In the genomic region with DNA sequence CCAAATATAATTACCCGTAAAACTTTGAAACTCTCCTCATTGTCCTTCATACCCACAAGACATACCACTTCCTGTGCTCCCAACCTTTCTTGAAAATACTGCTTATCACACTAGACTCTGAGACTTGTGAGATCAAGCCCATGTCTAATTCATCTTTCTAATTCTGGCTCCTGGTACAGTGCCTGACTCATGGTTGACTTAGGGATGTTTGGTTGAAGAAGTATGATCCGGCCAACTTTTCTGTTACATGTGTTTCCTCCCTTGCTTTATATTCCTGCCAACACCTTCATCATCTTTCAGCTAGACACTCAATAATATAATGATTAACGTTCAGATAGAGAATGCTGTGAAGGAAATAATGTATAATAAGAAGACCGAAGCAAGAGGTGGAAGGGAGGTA, we compare ENCODE assay signal across 35 cellular contexts.
"Had no signal": no experiment of that assay in that cellular context is flagged by ENCODE, and none has a peak within 500 bp of the region (broad histone marks: within the 10 kb centered on the region; RNA-seq: fewer than 3 reads in every experiment).

No MANE protein-coding gene starts in this region.

- H3K27ac Mint-ChIP-seq: activated CD4-positive, alpha-beta memory T cell treated with anti-CD3 and anti-CD28 coated beads, Interleukin-2, amount 10 ng/mL, durations not matched to agents 7 days and 5 days; activated CD4-positive, alpha-beta T cell treated with anti-CD3 and anti-CD28 coated beads for 36 hours; activated CD4-positive, alpha-beta T cell treated with anti-CD3 and anti-CD28 coated beads, Interleukin-2, amount 10 ng/mL, durations not matched to agents 7 days and 5 days; activated CD8-positive, alpha-beta memory T cell treated with anti-CD3 and anti-CD28 coated beads, Interleukin-2, amount 10 ng/mL, durations not matched to agents 7 days and 5 days; activated CD8-positive, alpha-beta T cell treated with anti-CD3 and anti-CD28 coated beads, Interleukin-2, amount 10 ng/mL, durations not matched to agents 7 days and 5 days; activated naive CD4-positive, alpha-beta T cell treated with anti-CD3 and anti-CD28 coated beads, Interleukin-2, amount 10 ng/mL, durations not matched to agents 7 days and 5 days; activated naive CD4-positive, alpha-beta T cell treated with anti-CD3 and anti-CD28 coated beads, Interleukin-2, amount 50 U/mL, for 24 hours; activated naive CD8-positive, alpha-beta T cell; activated naive CD8-positive, alpha-beta T cell treated with anti-CD3 and anti-CD28 coated beads, Interleukin-2, amount 10 ng/mL, durations not matched to agents 7 days and 5 days; activated naive CD8-positive, alpha-beta T cell treated with anti-CD3 and anti-CD28 coated beads, Interleukin-2, amount 50 U/mL, for 24 hours; activated T-cell treated with anti-CD3 and anti-CD28 coated beads, Interleukin-2, amount 50 U/mL, for 24 hours; activated T-helper 2 cell treated with anti-CD3 and anti-CD28 coated beads, Interferon-gamma antibody, Interleukin-2, Interleukin-4, amounts not matched to agents 10 μg/mL and 5 μg/mL and 100 μg/mL, durations not matched to agents 14 hours and 24 hours and 36 hours; brain; T-helper 1 cell treated with Interleukin-12 subunit alpha and Interleukin-12 subunit beta and Interleukin-4 antibody, amounts not matched to agents 30 μg/mL and 1 μg/mL, for 36 hours; T-helper 2 cell treated with Interferon-gamma antibody and Interleukin-4, amounts not matched to agents 5 μg/mL and 100 μg/mL, for 36 hours; WTC11 had no signal

- H3K4me1 Mint-ChIP-seq: activated CD4-positive, alpha-beta memory T cell treated with anti-CD3 and anti-CD28 coated beads, Interleukin-2, amount 10 ng/mL, durations not matched to agents 7 days and 5 days; activated CD4-positive, alpha-beta T cell treated with anti-CD3 and anti-CD28 coated beads for 36 hours; activated CD4-positive, alpha-beta T cell treated with anti-CD3 and anti-CD28 coated beads, Interleukin-2, amount 10 ng/mL, durations not matched to agents 7 days and 5 days; activated CD8-positive, alpha-beta memory T cell treated with anti-CD3 and anti-CD28 coated beads, Interleukin-2, amount 10 ng/mL, durations not matched to agents 7 days and 5 days; activated naive CD4-positive, alpha-beta T cell treated with anti-CD3 and anti-CD28 coated beads, Interleukin-2, amount 10 ng/mL, durations not matched to agents 7 days and 5 days; activated naive CD4-positive, alpha-beta T cell treated with anti-CD3 and anti-CD28 coated beads, Interleukin-2, amount 50 U/mL, for 24 hours; activated naive CD8-positive, alpha-beta T cell treated with anti-CD3 and anti-CD28 coated beads, Interleukin-2, amount 50 U/mL, for 24 hours; brain; central memory CD8-positive, alpha-beta T cell had no signal

- H3K27me3 Mint-ChIP-seq: activated CD4-positive, alpha-beta memory T cell treated with anti-CD3 and anti-CD28 coated beads, Interleukin-2, amount 10 ng/mL, durations not matched to agents 7 days and 5 days; activated CD4-positive, alpha-beta T cell treated with anti-CD3 and anti-CD28 coated beads, Interleukin-2, amount 10 ng/mL, durations not matched to agents 7 days and 5 days; activated CD8-positive, alpha-beta memory T cell treated with anti-CD3 and anti-CD28 coated beads, Interleukin-2, amount 10 ng/mL, durations not matched to agents 7 days and 5 days; activated naive CD4-positive, alpha-beta T cell treated with anti-CD3 and anti-CD28 coated beads, Interleukin-2, amount 10 ng/mL, durations not matched to agents 7 days and 5 days; central memory CD8-positive, alpha-beta T cell had no signal

- H3K36me3 Mint-ChIP-seq: activated CD8-positive, alpha-beta memory T cell treated with anti-CD3 and anti-CD28 coated beads, Interleukin-2, amount 10 ng/mL, durations not matched to agents 7 days and 5 days; activated naive CD4-positive, alpha-beta T cell treated with anti-CD3 and anti-CD28 coated beads, Interleukin-2, amount 10 ng/mL, durations not matched to agents 7 days and 5 days; activated naive CD8-positive, alpha-beta T cell treated with anti-CD3 and anti-CD28 coated beads, Interleukin-2, amount 10 ng/mL, durations not matched to agents 7 days and 5 days had no signal

- H3K4me3 Mint-ChIP-seq: activated CD4-positive, alpha-beta memory T cell treated with anti-CD3 and anti-CD28 coated beads, Interleukin-2, amount 10 ng/mL, durations not matched to agents 7 days and 5 days; activated CD4-positive, alpha-beta T cell treated with anti-CD3 and anti-CD28 coated beads for 36 hours; activated CD4-positive, alpha-beta T cell treated with anti-CD3 and anti-CD28 coated beads, Interleukin-2, amount 10 ng/mL, durations not matched to agents 7 days and 5 days; activated CD8-positive, alpha-beta memory T cell treated with anti-CD3 and anti-CD28 coated beads, Interleukin-2, amount 10 ng/mL, durations not matched to agents 7 days and 5 days; activated CD8-positive, alpha-beta T cell treated with anti-CD3 and anti-CD28 coated beads, Interleukin-2, amount 10 ng/mL, durations not matched to agents 7 days and 5 days; activated naive CD4-positive, alpha-beta T cell treated with anti-CD3 and anti-CD28 coated beads, Interleukin-2, amount 10 ng/mL, durations not matched to agents 7 days and 5 days; activated naive CD4-positive, alpha-beta T cell treated with anti-CD3 and anti-CD28 coated beads, Interleukin-2, amount 50 U/mL, for 24 hours; activated naive CD8-positive, alpha-beta T cell; activated naive CD8-positive, alpha-beta T cell treated with anti-CD3 and anti-CD28 coated beads, Interleukin-2, amount 10 ng/mL, durations not matched to agents 7 days and 5 days; activated naive CD8-positive, alpha-beta T cell treated with anti-CD3 and anti-CD28 coated beads, Interleukin-2, amount 50 U/mL, for 24 hours; activated T-cell treated with anti-CD3 and anti-CD28 coated beads, Interleukin-2, amount 50 U/mL, for 24 hours; brain; central memory CD8-positive, alpha-beta T cell; T-helper 1 cell treated with Interleukin-12 subunit alpha and Interleukin-12 subunit beta and Interleukin-4 antibody, amounts not matched to agents 30 μg/mL and 1 μg/mL, for 36 hours; T-helper 2 cell treated with Interferon-gamma antibody and Interleukin-4, amounts not matched to agents 5 μg/mL and 100 μg/mL, for 36 hours; WTC11 had no signal

- DNase-seq: activated CD4-positive, alpha-beta memory T cell treated with anti-CD3 and anti-CD28 coated beads, Interleukin-2, amount 10 ng/mL, durations not matched to agents 7 days and 5 days; activated CD4-positive, alpha-beta T cell treated with anti-CD3 and anti-CD28 coated beads for 1 hour; activated CD4-positive, alpha-beta T cell treated with anti-CD3 and anti-CD28 coated beads for 36 hours; activated CD4-positive, alpha-beta T cell treated with anti-CD3 and anti-CD28 coated beads for 48 hours; activated CD4-positive, alpha-beta T cell treated with anti-CD3 and anti-CD28 coated beads, Interleukin-2, amount 10 ng/mL, durations not matched to agents 7 days and 5 days; activated CD4-positive, alpha-beta T cell treated with anti-CD3 and anti-CD28 coated beads, Interleukin-2, amount 50 U/mL, for 48 hours; activated CD4-positive, CD25-positive, alpha-beta regulatory T cell; activated CD8-positive, alpha-beta memory T cell treated with anti-CD3 and anti-CD28 coated beads for 24 hours; activated CD8-positive, alpha-beta memory T cell treated with anti-CD3 and anti-CD28 coated beads, Interleukin-2, amount 10 ng/mL, durations not matched to agents 7 days and 5 days; activated CD8-positive, alpha-beta memory T cell treated with anti-CD3 and anti-CD28 coated beads, Interleukin-2, amount 50 U/mL, for 48 hours; activated CD8-positive, alpha-beta T cell treated with anti-CD3 and anti-CD28 coated beads, Interleukin-2, amount 10 ng/mL, durations not matched to agents 7 days and 5 days; activated effector memory CD4-positive, alpha-beta T cell treated with Interleukin-2 at 50 U/mL for 16 hours; activated gamma-delta T cell; activated naive CD4-positive, alpha-beta T cell treated with anti-CD3 and anti-CD28 coated beads, Interleukin-2, amount 10 ng/mL, durations not matched to agents 7 days and 5 days; activated naive CD4-positive, alpha-beta T cell treated with Interleukin-2 at 50 U/mL for 16 hours; activated naive CD8-positive, alpha-beta T cell treated with anti-CD3 and anti-CD28 coated beads, Interleukin-2, amount 10 ng/mL, durations not matched to agents 7 days and 5 days; activated naive CD8-positive, alpha-beta T cell treated with anti-CD3 and anti-CD28 coated beads, Interleukin-2, amount 50 U/mL, for 24 hours; activated T-cell treated with anti-CD3 and anti-CD28 coated beads, Interleukin-2, amount 50 U/mL, for 24 hours; activated T-cell treated with anti-CD3 and anti-CD28 coated beads, Interleukin-2, amount 50 U/mL, for 48 hours; amygdala; anterior cingulate cortex; caudate nucleus; cerebellar nuclear complex; T-helper 1 cell; T-helper 2 cell; T-helper 9 cell; WERI-Rb-1 had no signal
